Comparison of ENCODE assay signal across 29 cellular contexts in the genomic region with DNA sequence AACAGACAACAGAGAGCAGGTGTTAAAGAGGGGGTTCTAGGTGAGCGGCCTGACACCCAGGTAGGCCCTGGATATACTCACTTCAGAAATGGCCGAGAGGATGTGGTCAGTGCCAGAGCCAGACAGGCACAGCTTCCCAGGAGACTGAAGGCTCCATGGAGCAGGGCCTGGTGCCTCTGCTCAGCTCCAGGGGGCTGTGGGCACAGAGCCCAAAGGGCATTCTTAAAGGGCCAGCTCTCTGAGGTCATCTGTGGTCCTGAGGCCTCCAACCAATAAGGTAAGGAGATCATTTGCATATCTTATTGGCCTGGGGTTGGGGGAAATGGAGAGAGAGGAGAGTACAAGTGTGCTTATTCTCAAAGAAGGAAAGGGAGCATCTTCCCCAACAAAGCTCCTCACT. TPM values are rescaled to one million over a fixed set of nuclear protein-coding genes. Genes with fewer than 3 reads are reported as not detected.
"Had no signal": no experiment of that assay in that cellular context is flagged by ENCODE, and none has a peak within 500 bp of the region (broad histone marks: within the 10 kb centered on the region; RNA-seq: fewer than 3 reads in every experiment).

No MANE protein-coding gene starts in this region.

- H3K27me3 Mint-ChIP-seq: activated naive CD8-positive, alpha-beta T cell; activated T-cell treated with anti-CD3 and anti-CD28 coated beads, Interleukin-2, amount 50 U/mL, for 24 hours; central memory CD8-positive, alpha-beta T cell; naive B cell had no signal

- DNase-seq: activated CD4-positive, alpha-beta T cell treated with anti-CD3 and anti-CD28 coated beads, Interleukin-2, amount 50 U/mL, for 1 hour; activated CD4-positive, CD25-positive, alpha-beta regulatory T cell treated with anti-CD3 and anti-CD28 coated beads, Interleukin-2, amount 50 U/mL, for 72 hours; activated CD8-positive, alpha-beta T cell treated with anti-CD3 and anti-CD28 coated beads, Interleukin-2, amount 10 ng/mL, durations not matched to agents 7 days and 5 days; activated naive CD4-positive, alpha-beta T cell; activated T-cell treated with anti-CD3 and anti-CD28 coated beads, Interleukin-2, amount 50 U/mL, for 24 hours; adrenal gland; colonic mucosa; head of caudate nucleus; islet precursor cell; left colon; mesenchymal stem cell; naive B cell; occipital lobe; sigmoid colon; SK-N-SH; stimulated activated CD4-positive, alpha-beta T cell treated with anti-CD3 and anti-CD28 coated beads, Interleukin-4, amount 100 ng/mL, for 1 hour; stimulated activated naive CD4-positive, alpha-beta T cell; upper lobe of left lung had no signal

- H3K4me1 ChIP-seq: adrenal gland, breast epithelium, colonic mucosa had no signal

- H3K36me3 ChIP-seq: adrenal gland, breast epithelium, colonic mucosa, esophagus muscularis mucosa, sigmoid colon, thoracic aorta, upper lobe of left lung had no signal

- H3K36me3 Mint-ChIP-seq: activated naive CD8-positive, alpha-beta T cell; naive B cell had no signal

- H3K9me3 Mint-ChIP-seq: activated T-cell treated with anti-CD3 and anti-CD28 coated beads, Interleukin-2, amount 50 U/mL, for 24 hours; activated T-helper 2 cell treated with anti-CD3 and anti-CD28 coated beads, Interferon-gamma antibody, Interleukin-2, Interleukin-4, amounts not matched to agents 10 μg/mL and 5 μg/mL and 100 μg/mL, durations not matched to agents 14 hours and 24 hours and 36 hours; central memory CD8-positive, alpha-beta T cell; naive B cell; neural crest cell; T-helper 2 cell treated with Interferon-gamma antibody and Interleukin-4, amounts not matched to agents 5 μg/mL and 100 μg/mL, for 36 hours had no signal

- H3K27ac ChIP-seq: adrenal gland, breast epithelium, colonic mucosa, esophagus muscularis mucosa, sigmoid colon, thoracic aorta, upper lobe of left lung, VCaP had no signal

- H3K4me3 ChIP-seq: adrenal gland, breast epithelium, colonic mucosa, esophagus muscularis mucosa, sigmoid colon, thoracic aorta, upper lobe of left lung had no signal

- H3K27ac Mint-ChIP-seq: activated CD8-positive, alpha-beta T cell treated with anti-CD3 and anti-CD28 coated beads, Interleukin-2, amount 10 ng/mL, durations not matched to agents 7 days and 5 days; activated T-cell treated with anti-CD3 and anti-CD28 coated beads, Interleukin-2, amount 50 U/mL, for 24 hours; activated T-helper 2 cell treated with anti-CD3 and anti-CD28 coated beads, Interferon-gamma antibody, Interleukin-2, Interleukin-4, amounts not matched to agents 10 μg/mL and 5 μg/mL and 100 μg/mL, durations not matched to agents 14 hours and 24 hours and 36 hours; T-helper 2 cell treated with Interferon-gamma antibody and Interleukin-4, amounts not matched to agents 5 μg/mL and 100 μg/mL, for 36 hours had no signal

- H3K4me3 Mint-ChIP-seq: activated CD8-positive, alpha-beta T cell treated with anti-CD3 and anti-CD28 coated beads, Interleukin-2, amount 10 ng/mL, durations not matched to agents 7 days and 5 days; activated naive CD8-positive, alpha-beta T cell; activated T-cell treated with anti-CD3 and anti-CD28 coated beads, Interleukin-2, amount 50 U/mL, for 24 hours; central memory CD8-positive, alpha-beta T cell; neural crest cell; T-helper 2 cell treated with Interferon-gamma antibody and Interleukin-4, amounts not matched to agents 5 μg/mL and 100 μg/mL, for 36 hours had no signal

- H3K9me3 ChIP-seq: adrenal gland, breast epithelium, colonic mucosa, esophagus muscularis mucosa, sigmoid colon, SK-N-SH, thoracic aorta, upper lobe of left lung had no signal

- ATAC-seq: activated CD8-positive, alpha-beta T cell treated with anti-CD3 and anti-CD28 coated beads, Interleukin-2, amount 10 ng/mL, durations not matched to agents 7 days and 5 days; left colon had no signal

- H3K27me3 ChIP-seq: adrenal gland, breast epithelium, colonic mucosa, esophagus muscularis mucosa, sigmoid colon, upper lobe of left lung had no signal

RNA-seq across cellular contexts. Expression of a gene that starts 13.1 kb away (rescaled TPM):
- total RNA-seq: activated T-helper 2 cell treated with anti-CD3 and anti-CD28 coated beads, Interferon-gamma antibody, Interleukin-2, Interleukin-4, amounts not matched to agents 10 μg/mL and 5 μg/mL and 100 μg/mL, durations not matched to agents 14 hours and 24 hours and 36 hours; astrocyte; breast epithelium; neural crest cell; renal cortical epithelial cell; upper lobe of left lung had no signal
- polyA plus RNA-seq: SK-N-SH had no signal
